9 cellular contexts compared by ENCODE assay signal in the genomic region with DNA sequence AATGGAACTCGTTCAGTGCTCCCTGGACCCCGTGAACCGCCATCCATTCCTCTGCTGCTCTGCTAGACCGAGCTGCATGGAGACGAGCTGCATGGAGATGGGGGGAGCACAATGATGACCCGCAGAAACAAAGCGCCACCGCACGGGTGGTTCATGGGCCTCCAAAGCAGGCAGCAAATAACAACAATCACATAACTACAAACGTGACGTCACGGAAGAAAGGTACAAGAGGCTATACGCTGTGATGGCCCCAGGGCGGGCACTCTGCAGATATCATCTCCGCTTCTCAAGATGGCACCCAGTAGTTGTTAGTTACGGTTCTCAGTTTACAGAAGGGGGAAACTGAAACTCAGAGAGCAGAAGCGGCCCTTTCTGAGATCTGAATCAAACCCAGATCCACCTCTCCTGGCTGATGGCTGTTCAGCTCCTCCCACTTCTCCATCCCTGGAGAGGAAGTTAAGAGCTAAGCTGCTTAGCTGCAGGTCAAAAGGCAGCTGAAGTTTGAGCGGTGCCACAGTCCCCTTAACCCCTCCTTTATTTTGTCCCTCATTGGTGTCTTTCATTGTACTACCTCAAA. TPM values are rescaled to one million over a fixed set of nuclear protein-coding genes. Genes with fewer than 3 reads are reported as not detected.
A peak's percentile ranks its signal among the peaks of the same experiment; 100 is the strongest.
DNase-seq lines count a peak whose midpoint lies in the region; ATAC-seq, FAIRE-seq and TF ChIP-seq lines count a peak whose summit lies in the region.
"Had no signal": no experiment of that assay in that cellular context is flagged by ENCODE, and none has a peak within 500 bp of the region (broad histone marks: within the 10 kb centered on the region; RNA-seq: fewer than 3 reads in every experiment).

No MANE protein-coding gene starts in this region.

- TF ChIP-seq POLR2A in HepG2 (IDR thresholded peaks at IDR 0.05; ENCODE audit: insufficient read depth in 1 of 2, low read depth in 2 of 2, low read length in 2 of 2) (0 out of 4 replicates have a peak, but pooled peaks of 1 of the 2 experiments have one; percentile 32), right lobe of liver (IDR thresholded peaks at IDR 0.05) (no peak)

- in situ Hi-C loops in HepG2 (cut with HindIII; ENCODE audit: extremely low pct_ligation_motif_present, low pct_unique_long_range_greater_than_20kb): no loop called here

- TF ChIP-seq RAD21 in HepG2 (CRISPR knock-in tag; IDR thresholded peaks at IDR 0.05): no peak

- peak overlapping the region; percentile 92 for H3K4me2 ChIP-seq in HepG2 (ENCODE audit: low read depth, low read length)

- H3K4me3 ChIP-seq in HepG2 (replicated peaks in 1 of 3; ENCODE audit: insufficient read depth in 1 of 3, low read depth in 2 of 3, low read length in 3 of 3) (peak overlapping the region; percentile 11 to 99 (median 79); a peak in 4 of 6 replicates), right lobe of liver (no peak overlapping the region)
- H3K4me3 ChIP-seq in effector memory CD4-positive, alpha-beta T cell (ENCODE audit: insufficient read depth, low read depth, low read length, poor library complexity, severe bottlenecking): peak overlapping the region; percentile 58

- H3K36me3 ChIP-seq in HepG2 (replicated peaks in 1 of 2; ENCODE audit: control insufficient read depth in 1 of 2, insufficient read depth in 2 of 2, low read length in 2 of 2) (peaks cover 24 to 29% of the 10 kb centered on the region in 2 experiments; a peak in 4 of 5 replicates), right lobe of liver (peaks cover 0 to 28% (median 14%) of the 10 kb centered on the region in 4 donors)
- peaks cover 31% of the 10 kb centered on the region for H3K36me3 ChIP-seq in effector memory CD4-positive, alpha-beta T cell (ENCODE audit: control insufficient read depth, insufficient read depth, low read length)

- H4K20me1 ChIP-seq in HepG2 (ENCODE audit: insufficient read depth, low read length): peaks cover 20% of the 10 kb centered on the region

- no TSS peak for BruUV-seq in HepG2 (replicated peaks; lab: Mats Ljungman, UMichigan)

- WGBS in HepG2 (ENCODE audit: low lambda C conversion rate): 88% methylated on average over 18 of the region's 18 CpGs
- 63% methylated on average over 12 of the region's 18 CpGs for WGBS in right lobe of liver (ENCODE audit: insufficient coverage, low coverage, low lambda C conversion rate, missing lambda C conversion rate)

- H3K9ac ChIP-seq in HepG2 (ENCODE audit: insufficient read depth, low read depth, low read length): peak overlapping the region; percentile 92

- H2AFZ ChIP-seq in HepG2 (ENCODE audit: low read length): no peak overlapping the region

- ATAC-seq in HepG2 (peak; percentile 12), right lobe of liver (no peak), HG02938 (IDR thresholded peaks at IDR 0.05; ENCODE audit: unreplicated experiment) (peak; percentile 33)

- intact Hi-C loops in HepG2 (cut with micrococcal nuclease; ENCODE audit: unreplicated experiment): loop anchor here (2.0 kb wide), 1 partner anchor 205 kb away; no protein-coding TSS in a partner anchor
- intact Hi-C loops in right lobe of liver (cut with DNase I): no loop called here

- H3K27ac ChIP-seq in HepG2 (ENCODE audit: extremely low read length, insufficient read depth, low read length): peak overlapping the region; percentile 97
- H3K27ac ChIP-seq in right lobe of liver: no peak overlapping the region
- peak overlapping the region; percentile 10 for H3K27ac ChIP-seq in RWPE1
- peak overlapping the region; percentile 92 for H3K27ac ChIP-seq in effector memory CD4-positive, alpha-beta T cell (ENCODE audit: insufficient read depth, low read length, poor library complexity, severe bottlenecking)
- H3K27ac ChIP-seq: cardiac muscle cell had no signal

- POLR2A ChIA-PET in HepG2 (lab: Yijun Ruan, JAX) (interaction anchor here (1.0 to 1.6 kb wide), 2 partner anchors 114 to 204 kb away, joined by 3 to 5 read pairs; a partner anchor contains a TSS), RWPE1 (lab: Yijun Ruan, JAX; ENCODE audit: low non-redundant PET) (no interaction called here)

- no peak for FAIRE-seq in HepG2 (lab: Jason Lieb, UNC)

- no peak for TF ChIP-seq EP300 in HepG2 (IDR thresholded peaks at IDR 0.05; ENCODE audit: low read depth in 2 of 2, low read length in 2 of 2)
- TF ChIP-seq EP300 in HepG2 (CRISPR knock-in tag; IDR thresholded peaks at IDR 0.05; ENCODE audit: borderline replicate concordance): no peak

- peaks cover 32% of the 10 kb centered on the region for H3K79me2 ChIP-seq in HepG2 (ENCODE audit: insufficient read depth, low read length)

- TF ChIP-seq CTCF in HepG2 (CRISPR knock-in tag; IDR thresholded peaks at IDR 0.05) (no peak), right lobe of liver (IDR thresholded peaks at IDR 0.05) (no peak), RWPE1 (conservative IDR thresholded peaks at IDR 0.05; ENCODE audit: low read depth) (no peak)

- H3K27me3 ChIP-seq in HepG2 (ENCODE audit: control insufficient read depth in 1 of 2, insufficient read depth in 2 of 2, low read length in 2 of 2) (no peaks in the 10 kb centered on the region; a peak in 1 of 5 replicates), right lobe of liver (no peaks in the 10 kb centered on the region)
- no peaks in the 10 kb centered on the region for H3K27me3 ChIP-seq in effector memory CD4-positive, alpha-beta T cell (replicated peaks; ENCODE audit: control insufficient read depth, insufficient read depth, low read length, poor library complexity, severe bottlenecking)
- H3K27me3 ChIP-seq: cardiac muscle cell had no signal

- CTCF ChIA-PET in HepG2 (lab: Yijun Ruan, JAX; ENCODE audit: low intra/inter-chr PET ratio, low total read pairs) (no interaction called here), RWPE1 (lab: Yijun Ruan, JAX) (interaction anchor here (1.2 kb wide), 1 partner anchor 18 kb away, joined by 3 read pairs; a partner anchor contains a TSS)

- DNase-seq in HepG2 (ENCODE audit: low spot score) (peak; percentile 66), right lobe of liver (no peak), RWPE1 (ENCODE audit: low spot score) (no peak), EL (no peak), superior temporal gyrus (ENCODE audit: extremely low spot score) (no peak)
- peak in 2 of 3 donors; percentile 44 to 48 for DNase-seq in effector memory CD4-positive, alpha-beta T cell
- peak; percentile 54 for DNase-seq in stimulated activated CD4-positive, alpha-beta T cell treated with anti-CD3 and anti-CD28 coated beads, Interleukin-4, amount 100 ng/mL, for 24 hours

- H3K4me1 ChIP-seq in HepG2 (ENCODE audit: insufficient read depth, low read length): peaks cover 42% of the 10 kb centered on the region
- peaks cover 0 to 10% (median 0%) of the 10 kb centered on the region in 4 donors for H3K4me1 ChIP-seq in right lobe of liver
- peaks cover 20% of the 10 kb centered on the region for H3K4me1 ChIP-seq in effector memory CD4-positive, alpha-beta T cell (ENCODE audit: control insufficient read depth, insufficient read depth, low read length, poor library complexity, severe bottlenecking)

- no peaks in the 10 kb centered on the region for H3K9me3 ChIP-seq in HepG2 (ENCODE audit: low read length)
- H3K9me3 ChIP-seq in right lobe of liver: no peaks in the 10 kb centered on the region
- no peaks in the 10 kb centered on the region for H3K9me3 ChIP-seq in effector memory CD4-positive, alpha-beta T cell (ENCODE audit: control insufficient read depth, low read length)

RNA-seq across cellular contexts. Expression of a gene that starts 1.7 kb away (rescaled TPM):
- total RNA-seq in HepG2 (2016; rRNA removed; fragmentation: Illumina TruSeq; extraction: Trizol) (9.8 and 23.2 TPM in 2 replicates), right lobe of liver (100 to 1,000 TPM in 1 of 6 experiments, 10 to 100 TPM in 5; 26.3 to 159 (median 28.0) TPM)
- total RNA-seq in HepG2 (2016; cell fraction: cytosol; rRNA removed; fragmentation: Illumina TruSeq; extraction: Trizol; ENCODE audit: low read depth): 8.5 and 9.9 TPM in 2 replicates
- 5.9 and 25.7 TPM in 2 replicates for total RNA-seq in HepG2 (2016; cell fraction: insoluble cytoplasmic fraction; rRNA removed; fragmentation: Illumina TruSeq; extraction: Trizol)
- 11.2 and 13.7 TPM in 2 replicates for total RNA-seq in HepG2 (2016; cell fraction: membrane; rRNA removed; fragmentation: Illumina TruSeq; extraction: Trizol)
- total RNA-seq in HepG2 (2016; cell fraction: nucleus; rRNA removed; fragmentation: Illumina TruSeq; extraction: Trizol): 38.0 and 41.5 TPM in 2 replicates
- 41.0 and 41.7 TPM in 2 replicates for polyA plus RNA-seq in HepG2 (2011; rRNA removed)
- 10.1 and 16.3 TPM in 2 replicates for polyA plus RNA-seq in HepG2 (2011; cell fraction: cytosol; rRNA removed)
- 461 and 645 TPM in 2 replicates for polyA plus RNA-seq in HepG2 (2011; cell fraction: nucleus; rRNA removed)
- polyA plus RNA-seq in HepG2 (2012): 25.9 and 38.7 TPM in 2 replicates
- 4.4 and 5.2 TPM in 2 replicates for polyA plus RNA-seq in HepG2 (2016; cell fraction: cytosol; fragmentation: Illumina TruSeq; extraction: Trizol; ENCODE audit: low read depth)
- 7.4 and 11.3 TPM in 2 replicates for polyA plus RNA-seq in HepG2 (2016; cell fraction: insoluble cytoplasmic fraction; fragmentation: Illumina TruSeq; extraction: Trizol; ENCODE audit: low read depth)
- 8.0 and 10.2 TPM in 2 replicates for polyA plus RNA-seq in HepG2 (2016; cell fraction: membrane; fragmentation: Illumina TruSeq; extraction: Trizol; ENCODE audit: low read depth)
- 159 and 170 TPM in 2 replicates for polyA plus RNA-seq in HepG2 (2016; cell fraction: nucleus; fragmentation: Illumina TruSeq; extraction: Trizol; ENCODE audit: insufficient read depth, low read depth)
- polyA minus RNA-seq in HepG2 (2011; rRNA and poly(A)+ RNA removed; ENCODE audit: low replicate concordance): 80.6 and 93.0 TPM in 2 replicates
- 18.7 and 21.6 TPM in 2 replicates for polyA minus RNA-seq in HepG2 (2011; cell fraction: cytosol; rRNA and poly(A)+ RNA removed)
- 57.6 and 63.4 TPM in 2 replicates for polyA minus RNA-seq in HepG2 (2011; cell fraction: nucleus; rRNA and poly(A)+ RNA removed)

RNA-seq across cellular contexts. Expression of a gene that starts 6.9 kb away (rescaled TPM):
- total RNA-seq in HepG2 (2016; rRNA removed; fragmentation: Illumina TruSeq; extraction: Trizol) (28.9 and 35.3 TPM in 2 replicates), right lobe of liver (1 to 10 TPM; 1.7 to 5.1 (median 3.0) TPM)
- total RNA-seq in HepG2 (2016; cell fraction: cytosol; rRNA removed; fragmentation: Illumina TruSeq; extraction: Trizol; ENCODE audit: low read depth): 5.8 and 9.2 TPM in 2 replicates
- total RNA-seq in HepG2 (2016; cell fraction: insoluble cytoplasmic fraction; rRNA removed; fragmentation: Illumina TruSeq; extraction: Trizol): 30.1 and 36.1 TPM in 2 replicates
- 18.6 and 18.7 TPM in 2 replicates for total RNA-seq in HepG2 (2016; cell fraction: membrane; rRNA removed; fragmentation: Illumina TruSeq; extraction: Trizol)
- 18.7 and 19.2 TPM in 2 replicates for total RNA-seq in HepG2 (2016; cell fraction: nucleus; rRNA removed; fragmentation: Illumina TruSeq; extraction: Trizol)
- 10.9 and 12.9 TPM in 2 replicates for polyA plus RNA-seq in HepG2 (2011; rRNA removed)
- polyA plus RNA-seq in HepG2 (2011; cell fraction: cytosol; rRNA removed): 5.0 and 7.2 TPM in 2 replicates
- polyA plus RNA-seq in HepG2 (2011; cell fraction: nucleus; rRNA removed): 5.5 and 6.9 TPM in 2 replicates
- 7.8 and 8.8 TPM in 2 replicates for polyA plus RNA-seq in HepG2 (2012)
- 4.9 and 6.0 TPM in 2 replicates for polyA plus RNA-seq in HepG2 (2016; cell fraction: cytosol; fragmentation: Illumina TruSeq; extraction: Trizol; ENCODE audit: low read depth)
- polyA plus RNA-seq in HepG2 (2016; cell fraction: insoluble cytoplasmic fraction; fragmentation: Illumina TruSeq; extraction: Trizol; ENCODE audit: low read depth): 24.4 and 28.4 TPM in 2 replicates
- polyA plus RNA-seq in HepG2 (2016; cell fraction: membrane; fragmentation: Illumina TruSeq; extraction: Trizol; ENCODE audit: low read depth): 9.1 and 9.6 TPM in 2 replicates
- 23.5 and 25.1 TPM in 2 replicates for polyA plus RNA-seq in HepG2 (2016; cell fraction: nucleus; fragmentation: Illumina TruSeq; extraction: Trizol; ENCODE audit: insufficient read depth, low read depth)
- polyA minus RNA-seq in HepG2 (2011; rRNA and poly(A)+ RNA removed; ENCODE audit: low replicate concordance): 4.7 and 7.8 TPM in 2 replicates
- polyA minus RNA-seq in HepG2 (2011; cell fraction: cytosol; rRNA and poly(A)+ RNA removed): 6.7 and 11.7 TPM in 2 replicates
- polyA minus RNA-seq in HepG2 (2011; cell fraction: nucleus; rRNA and poly(A)+ RNA removed): 16.0 and 18.4 TPM in 2 replicates

RNA-seq across cellular contexts. Expression of a gene that starts 18.3 kb away (rescaled TPM):
- total RNA-seq in HepG2 (2016; rRNA removed; fragmentation: Illumina TruSeq; extraction: Trizol) (1.3 and 1.8 TPM in 2 replicates), right lobe of liver (1 to 10 TPM; 3.5 to 8.0 (median 4.4) TPM)
- total RNA-seq in HepG2 (2016; cell fraction: cytosol; rRNA removed; fragmentation: Illumina TruSeq; extraction: Trizol; ENCODE audit: low read depth): 0.88 and 1.5 TPM in 2 replicates
- total RNA-seq in HepG2 (2016; cell fraction: insoluble cytoplasmic fraction; rRNA removed; fragmentation: Illumina TruSeq; extraction: Trizol): 1.4 and 1.5 TPM in 2 replicates
- total RNA-seq in HepG2 (2016; cell fraction: membrane; rRNA removed; fragmentation: Illumina TruSeq; extraction: Trizol): 0.80 and 1.5 TPM in 2 replicates
- total RNA-seq in HepG2 (2016; cell fraction: nucleus; rRNA removed; fragmentation: Illumina TruSeq; extraction: Trizol): 1.7 and 2.0 TPM in 2 replicates
- polyA plus RNA-seq in HepG2 (2011; rRNA removed): 1.4 and 1.5 TPM in 2 replicates
- polyA plus RNA-seq in HepG2 (2011; cell fraction: cytosol; rRNA removed): 0.62 and 0.71 TPM in 2 replicates
- polyA plus RNA-seq in HepG2 (2011; cell fraction: nucleus; rRNA removed): 16.5 and 21.4 TPM in 2 replicates
- polyA plus RNA-seq in HepG2 (2012): 2.1 and 3.2 TPM in 2 replicates
- 0.38 and 0.47 TPM in 2 replicates for polyA plus RNA-seq in HepG2 (2016; cell fraction: cytosol; fragmentation: Illumina TruSeq; extraction: Trizol; ENCODE audit: low read depth)
- 1.8 and 2.2 TPM in 2 replicates for polyA plus RNA-seq in HepG2 (2016; cell fraction: insoluble cytoplasmic fraction; fragmentation: Illumina TruSeq; extraction: Trizol; ENCODE audit: low read depth)
- 0.83 and 0.98 TPM in 2 replicates for polyA plus RNA-seq in HepG2 (2016; cell fraction: membrane; fragmentation: Illumina TruSeq; extraction: Trizol; ENCODE audit: low read depth)
- 4.6 and 6.5 TPM in 2 replicates for polyA plus RNA-seq in HepG2 (2016; cell fraction: nucleus; fragmentation: Illumina TruSeq; extraction: Trizol; ENCODE audit: insufficient read depth, low read depth)
- polyA minus RNA-seq in HepG2 (2011; rRNA and poly(A)+ RNA removed; ENCODE audit: low replicate concordance): 1.3 and 6.5 TPM in 2 replicates
- 0.79 and 2.2 TPM in 2 replicates for polyA minus RNA-seq in HepG2 (2011; cell fraction: cytosol; rRNA and poly(A)+ RNA removed)
- 2.4 and 3.0 TPM in 2 replicates for polyA minus RNA-seq in HepG2 (2011; cell fraction: nucleus; rRNA and poly(A)+ RNA removed)

RNA-seq across cellular contexts. Expression of a gene that starts 33.7 kb away (rescaled TPM):
- total RNA-seq in HepG2 (2016; rRNA removed; fragmentation: Illumina TruSeq; extraction: Trizol) (0.72 and 0.86 TPM in 2 replicates), right lobe of liver (1 to 10 TPM; 1.7 to 2.7 (median 2.2) TPM)
- not detected in 2 replicates for total RNA-seq in HepG2 (2016; cell fraction: cytosol; rRNA removed; fragmentation: Illumina TruSeq; extraction: Trizol; ENCODE audit: low read depth)
- total RNA-seq in HepG2 (2016; cell fraction: insoluble cytoplasmic fraction; rRNA removed; fragmentation: Illumina TruSeq; extraction: Trizol): 0.27 and 0.82 TPM in 2 replicates
- 0.19 TPM in 1 of 2 replicates, not detected in the other for total RNA-seq in HepG2 (2016; cell fraction: membrane; rRNA removed; fragmentation: Illumina TruSeq; extraction: Trizol)
- total RNA-seq in HepG2 (2016; cell fraction: nucleus; rRNA removed; fragmentation: Illumina TruSeq; extraction: Trizol): 0.50 and 1.2 TPM in 2 replicates
- polyA plus RNA-seq in HepG2 (2011; rRNA removed): 3.6 TPM in 2 replicates
- polyA plus RNA-seq in HepG2 (2011; cell fraction: cytosol; rRNA removed): 0.54 and 0.72 TPM in 2 replicates
- polyA plus RNA-seq in HepG2 (2011; cell fraction: nucleus; rRNA removed): 37.6 and 51.5 TPM in 2 replicates
- polyA plus RNA-seq in HepG2 (2012): 4.0 and 4.3 TPM in 2 replicates
- 0.12 and 0.14 TPM in 2 replicates for polyA plus RNA-seq in HepG2 (2016; cell fraction: cytosol; fragmentation: Illumina TruSeq; extraction: Trizol; ENCODE audit: low read depth)
- polyA plus RNA-seq in HepG2 (2016; cell fraction: insoluble cytoplasmic fraction; fragmentation: Illumina TruSeq; extraction: Trizol; ENCODE audit: low read depth): 0.24 and 0.39 TPM in 2 replicates
- polyA plus RNA-seq in HepG2 (2016; cell fraction: membrane; fragmentation: Illumina TruSeq; extraction: Trizol; ENCODE audit: low read depth): not detected in 2 replicates
- 6.2 and 6.6 TPM in 2 replicates for polyA plus RNA-seq in HepG2 (2016; cell fraction: nucleus; fragmentation: Illumina TruSeq; extraction: Trizol; ENCODE audit: insufficient read depth, low read depth)
- 1.3 and 4.7 TPM in 2 replicates for polyA minus RNA-seq in HepG2 (2011; rRNA and poly(A)+ RNA removed; ENCODE audit: low replicate concordance)
- polyA minus RNA-seq in HepG2 (2011; cell fraction: cytosol; rRNA and poly(A)+ RNA removed): not detected in 2 replicates
- 1.6 and 5.4 TPM in 2 replicates for polyA minus RNA-seq in HepG2 (2011; cell fraction: nucleus; rRNA and poly(A)+ RNA removed)

RNA-seq across cellular contexts. Expression of a gene that starts 43.3 kb away (rescaled TPM):
- not detected in 2 replicates for total RNA-seq in HepG2 (2016; rRNA removed; fragmentation: Illumina TruSeq; extraction: Trizol)
- not detected in 2 replicates for total RNA-seq in HepG2 (2016; cell fraction: cytosol; rRNA removed; fragmentation: Illumina TruSeq; extraction: Trizol; ENCODE audit: low read depth)
- total RNA-seq in HepG2 (2016; cell fraction: insoluble cytoplasmic fraction; rRNA removed; fragmentation: Illumina TruSeq; extraction: Trizol): not detected in 2 replicates
- not detected in 2 replicates for total RNA-seq in HepG2 (2016; cell fraction: membrane; rRNA removed; fragmentation: Illumina TruSeq; extraction: Trizol)
- total RNA-seq in HepG2 (2016; cell fraction: nucleus; rRNA removed; fragmentation: Illumina TruSeq; extraction: Trizol): not detected in 2 replicates
- polyA plus RNA-seq in HepG2 (2011; rRNA removed): not detected in 2 replicates
- not detected in 2 replicates for polyA plus RNA-seq in HepG2 (2011; cell fraction: cytosol; rRNA removed)
- not detected in 2 replicates for polyA plus RNA-seq in HepG2 (2011; cell fraction: nucleus; rRNA removed)
- not detected in 2 replicates for polyA plus RNA-seq in HepG2 (2012)
- not detected in 2 replicates for polyA plus RNA-seq in HepG2 (2016; cell fraction: cytosol; fragmentation: Illumina TruSeq; extraction: Trizol; ENCODE audit: low read depth)
- not detected in 2 replicates for polyA plus RNA-seq in HepG2 (2016; cell fraction: insoluble cytoplasmic fraction; fragmentation: Illumina TruSeq; extraction: Trizol; ENCODE audit: low read depth)
- not detected in 2 replicates for polyA plus RNA-seq in HepG2 (2016; cell fraction: membrane; fragmentation: Illumina TruSeq; extraction: Trizol; ENCODE audit: low read depth)
- not detected in 2 replicates for polyA plus RNA-seq in HepG2 (2016; cell fraction: nucleus; fragmentation: Illumina TruSeq; extraction: Trizol; ENCODE audit: insufficient read depth, low read depth)
- 2.6 TPM in 1 of 2 replicates, not detected in the other for polyA minus RNA-seq in HepG2 (2011; rRNA and poly(A)+ RNA removed; ENCODE audit: low replicate concordance)
- not detected in 2 replicates for polyA minus RNA-seq in HepG2 (2011; cell fraction: cytosol; rRNA and poly(A)+ RNA removed)
- polyA minus RNA-seq in HepG2 (2011; cell fraction: nucleus; rRNA and poly(A)+ RNA removed): not detected in 2 replicates
- total RNA-seq in right lobe of liver: under 1 TPM in 1 of 6 experiments, not detected in 5; 0.87 TPM

Comparison
In these comparisons a context has a peak if more than half of its experiments do, and no peak if none do; other contexts are left out.
1. ATAC-seq: peak in HepG2 (single experiment) and HG02938 (single experiment); none in right lobe of liver (0 of 4).
2. DNase-seq: peak in HepG2 (single experiment), effector memory CD4-positive, alpha-beta T cell (2 of 3) and stimulated activated CD4-positive, alpha-beta T cell treated with anti-CD3 and anti-CD28 coated beads, Interleukin-4, amount 100 ng/mL, for 24 hours (single experiment); none in right lobe of liver (0 of 3), RWPE1 (single experiment), EL (single experiment) and superior temporal gyrus (single experiment).
3. H3K27ac ChIP-seq: peak in HepG2 (single experiment), RWPE1 (single experiment) and effector memory CD4-positive, alpha-beta T cell (single experiment); none in right lobe of liver (0 of 3).
4. H3K4me3 ChIP-seq: peak in HepG2 (3 of 3) and effector memory CD4-positive, alpha-beta T cell (single experiment); none in right lobe of liver (0 of 3).